In the genomic region with DNA sequence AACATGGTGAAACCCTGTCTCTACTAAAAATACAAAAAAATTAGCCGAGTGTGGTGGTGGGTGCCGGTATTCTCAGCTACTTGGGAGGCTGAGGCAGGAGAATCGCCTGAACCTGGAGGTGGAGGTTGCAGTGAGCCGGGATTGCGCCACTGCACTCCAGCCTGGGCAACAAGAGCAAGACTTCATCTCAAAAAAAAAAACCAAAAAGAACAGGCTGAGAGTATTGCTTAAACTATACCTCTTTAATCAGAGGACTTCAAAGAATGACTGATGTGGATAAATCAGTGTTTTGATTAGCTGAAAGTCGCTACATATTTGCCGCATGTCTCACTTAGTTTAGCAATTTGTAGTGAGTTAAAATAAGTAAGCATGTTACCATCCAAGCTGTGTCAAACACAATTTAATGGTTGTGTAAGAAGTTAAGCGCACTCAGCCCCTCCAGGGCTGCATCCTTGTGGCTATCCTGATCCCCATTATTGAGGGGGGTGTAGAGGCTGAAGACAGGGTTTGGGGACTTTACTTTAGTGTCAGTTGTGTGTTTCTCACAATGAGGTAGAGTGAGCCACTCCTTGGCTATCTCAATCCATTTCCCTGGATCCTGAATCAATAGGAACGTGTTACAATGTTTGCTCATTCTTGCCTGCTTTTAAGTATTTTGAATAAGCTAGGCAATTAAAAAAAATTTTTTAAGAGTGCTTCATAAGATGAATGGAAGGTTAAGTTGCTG, we compare ENCODE assay signal across 16 cellular contexts.
"Had no signal": no experiment of that assay in that cellular context is flagged by ENCODE, and none has a peak within 500 bp of the region (broad histone marks: within the 10 kb centered on the region; RNA-seq: fewer than 3 reads in every experiment).

No MANE protein-coding gene starts in this region.

- H3K4me1 Mint-ChIP-seq: neural crest cell had no signal

- H3K27me3 Mint-ChIP-seq: activated naive CD4-positive, alpha-beta T cell treated with anti-CD3 and anti-CD28 coated beads, Interleukin-2, amount 50 U/mL, for 24 hours had no signal

- H3K27ac ChIP-seq: brain microvascular endothelial cell, left ventricle myocardium inferior, thyroid gland, vagina had no signal

- ATAC-seq: activated CD4-positive, CD25-positive, alpha-beta regulatory T cell treated with anti-CD3 and anti-CD28 coated beads, Interleukin-2, amount 50 U/mL, for 24 hours; right cardiac atrium; stimulated activated effector memory CD8-positive, alpha-beta T cell treated with anti-CD3 and anti-CD28 coated beads, Interleukin-12 subunit alpha, Interleukin-12 subunit beta, amount 100 ng/mL, for 72 hours had no signal

- DNase-seq: activated CD4-positive, alpha-beta T cell treated with anti-CD3 and anti-CD28 coated beads, Interleukin-2, amount 50 U/mL, for 4 hours; activated T-cell treated with anti-CD3 and anti-CD28 coated beads, Interleukin-2, amount 50 U/mL, for 1 hour; amniotic stem cell; brain microvascular endothelial cell; foreskin melanocyte; head of caudate nucleus; islet precursor cell; left ventricle myocardium inferior; posterior cingulate gyrus; right cardiac atrium; thyroid gland had no signal

- H3K27ac Mint-ChIP-seq: activated naive CD4-positive, alpha-beta T cell treated with anti-CD3 and anti-CD28 coated beads, Interleukin-2, amount 50 U/mL, for 24 hours; stimulated activated effector memory CD8-positive, alpha-beta T cell treated with anti-CD3 and anti-CD28 coated beads, Interleukin-12 subunit alpha, Interleukin-12 subunit beta, amount 100 ng/mL, for 72 hours had no signal

- H3K4me3 ChIP-seq: left ventricle myocardium inferior, thyroid gland, vagina had no signal

- H3K27me3 ChIP-seq: brain microvascular endothelial cell, thyroid gland, vagina had no signal

- H3K4me3 Mint-ChIP-seq: activated naive CD4-positive, alpha-beta T cell treated with anti-CD3 and anti-CD28 coated beads, Interleukin-2, amount 50 U/mL, for 24 hours; neural crest cell; stimulated activated effector memory CD8-positive, alpha-beta T cell treated with anti-CD3 and anti-CD28 coated beads, Interleukin-12 subunit alpha, Interleukin-12 subunit beta, amount 100 ng/mL, for 72 hours had no signal

- H3K9me3 ChIP-seq: left ventricle myocardium inferior, thyroid gland, vagina had no signal

- H3K9me3 Mint-ChIP-seq: activated naive CD4-positive, alpha-beta T cell treated with anti-CD3 and anti-CD28 coated beads, Interleukin-2, amount 50 U/mL, for 24 hours; neural crest cell; stimulated activated effector memory CD8-positive, alpha-beta T cell treated with anti-CD3 and anti-CD28 coated beads, Interleukin-12 subunit alpha, Interleukin-12 subunit beta, amount 100 ng/mL, for 72 hours had no signal
